8 cellular contexts compared by ENCODE assay signal in the genomic region with DNA sequence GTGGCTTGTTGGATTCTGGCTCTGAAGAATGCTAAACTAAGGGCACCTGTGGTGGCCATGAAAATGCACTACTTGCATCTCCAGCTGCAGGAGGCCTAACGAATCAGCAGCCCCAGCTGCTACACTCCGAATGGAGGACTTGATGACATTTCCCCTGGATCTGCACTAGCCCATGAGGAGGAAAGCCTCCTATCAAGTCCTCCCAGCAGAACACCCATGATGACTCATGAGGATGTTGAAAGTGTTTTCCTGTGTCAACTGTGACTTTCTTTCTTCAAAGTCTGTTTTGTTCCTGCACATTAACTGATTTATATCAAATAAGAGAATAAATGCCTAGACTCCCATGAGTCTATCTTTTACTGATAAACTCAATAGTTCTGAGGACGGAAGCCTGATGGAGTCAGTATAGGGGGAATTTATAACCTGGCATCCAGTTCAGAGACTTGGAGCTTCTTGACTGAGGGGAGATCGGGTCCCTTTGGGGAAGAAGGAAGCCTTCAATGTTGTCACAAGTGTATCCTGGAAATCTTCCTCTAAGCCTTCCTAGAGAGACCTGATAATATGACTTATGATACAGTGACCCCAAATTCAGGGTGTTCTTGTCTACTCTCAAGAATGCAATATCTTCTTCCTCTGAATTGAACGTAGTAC. TPM values are rescaled to one million over a fixed set of nuclear protein-coding genes. Genes with fewer than 3 reads are reported as not detected.
DNase-seq lines count a peak whose midpoint lies in the region; TF ChIP-seq lines count a peak whose summit lies in the region.
"Not testable (repeated sequence)": the region's sequence is repeated elsewhere in the genome, so short reads cannot be mapped to it uniquely, and the experiment has no call there.

No MANE protein-coding gene starts in this region.

- H3K4me3 Mint-ChIP-seq in HFFc6, result peak overlapping the region; percentile 69

- peaks cover 19% of the 10 kb centered on the region for H3K36me3 ChIP-seq in SK-N-MC (ENCODE audit: insufficient read depth, low read length)
- not testable (repeated sequence) for H3K36me3 ChIP-seq in adrenal gland (replicated peaks in 1 of 2); kidney epithelial cell (ENCODE audit: control insufficient read depth, insufficient read depth, low read length)

- H3K27ac Mint-ChIP-seq in HFFc6, result peak overlapping the region; percentile 90

- not testable (repeated sequence) for H3K27me3 Mint-ChIP-seq in HFFc6 (ENCODE audit: insufficient read depth)

- peak overlapping the region; percentile 80; the same call in 1 of the 2 replicates for H3K27ac ChIP-seq in SK-N-MC
- H3K27ac ChIP-seq in adrenal gland, result peak overlapping the region in 1 of 5 donors; percentile 40

- TF ChIP-seq CTCF in HFFc6 (IDR thresholded peaks at IDR 0.05); adrenal gland (IDR thresholded peaks at IDR 0.05); kidney epithelial cell (IDR thresholded peaks at IDR 0.05; ENCODE audit: insufficient read depth, low read length, poor library complexity, severe bottlenecking): not testable (repeated sequence)

- H3K4me3 ChIP-seq in SK-N-MC; adrenal gland; kidney epithelial cell (ENCODE audit: low read depth, low read length): not testable (repeated sequence)

- DNase-seq in CD1c-positive myeloid dendritic cell (ENCODE audit: extremely low spot score), result peak; percentile 36
- DNase-seq in HFFc6, result peak; percentile 66
- peak; percentile 92 for DNase-seq in MV-4-11 (lab: John Stamatoyannopoulos, UW)
- peak; percentile 52 for DNase-seq in SK-N-MC (ENCODE audit: low read depth, low spot score)
- DNase-seq in adrenal gland, result peak in 5 of 7 donors; percentile 34 to 57 (median 39)
- peak; percentile 89 to 90 for DNase-seq in erythroblast (lab: John Stamatoyannopoulos, UW)
- peak; percentile 63 for DNase-seq in kidney epithelial cell (ENCODE audit: low read depth)
- DNase-seq in smooth muscle cell of the brain vasculature (ENCODE audit: low read depth, low spot score), result peak; percentile 68

- not testable (repeated sequence) for H3K27me3 ChIP-seq in adrenal gland; kidney epithelial cell (ENCODE audit: control insufficient read depth, insufficient read depth, low read length)

- not testable (repeated sequence) for H3K9me3 ChIP-seq in SK-N-MC (ENCODE audit: low read depth, low read length); adrenal gland (replicated peaks in 1 of 3)

- H3K4me1 ChIP-seq in adrenal gland (replicated peaks in 1 of 2), result not testable (repeated sequence)

- WGBS in adrenal gland, 4 donors, result 52 to 77% (median 58%) methylated on average over 5 of the region's 5 CpGs

- H3K9me3 Mint-ChIP-seq in HFFc6, result not testable (repeated sequence)

- peaks cover 65% of the 10 kb centered on the region for H3K4me1 Mint-ChIP-seq in HFFc6 (ENCODE audit: low read depth)

- TF ChIP-seq POLR2A in adrenal gland (IDR thresholded peaks at IDR 0.05); erythroblast (IDR thresholded peaks at IDR 0.05; ENCODE audit: low read length): not testable (repeated sequence)

- intact Hi-C loops in adrenal gland (cut with DNase I), result not testable (repeated sequence)

- H3K36me3 Mint-ChIP-seq in HFFc6 (ENCODE audit: low read depth), result peaks cover 29% of the 10 kb centered on the region

- not testable (repeated sequence) for H3K9ac ChIP-seq in SK-N-MC (ENCODE audit: insufficient read length)

RNA-seq across cellular contexts. Expression of a gene that starts 14.2 kb away (rescaled TPM):
- 10 to 100 TPM; 14.0 to 20.7 (median 18.2) TPM for total RNA-seq in HFFc6 (2021; fragmentation: NEBNext Ultra II Directional; extraction: Animal tissue kit (Norgen Biotek cat#: 25700))
- total RNA-seq in adrenal gland (10 to 100 TPM; 10.2 to 18.0 (median 12.7) TPM), kidney epithelial cell (10.2 and 12.2 TPM in 2 replicates)
- polyA plus RNA-seq in adrenal gland, result 10 to 100 TPM in 1 of 3 donors, 1 to 10 TPM in 2; 1.3 to 15.3 (median 2.7) TPM

RNA-seq across cellular contexts. Expression of a gene that starts 55.1 kb away (rescaled TPM):
- total RNA-seq in HFFc6 (2021; fragmentation: NEBNext Ultra II Directional; extraction: Animal tissue kit (Norgen Biotek cat#: 25700)), result under 1 TPM in 2 of 6 experiments, not detected in 4; 0.19 to 0.21 TPM
- 100 to 1,000 TPM in 2 of 8 donors, 10 to 100 TPM in 6; 21.9 to 752 (median 62.9) TPM for total RNA-seq in adrenal gland
- 100 to 1,000 TPM in 2 of 3 donors, 10 to 100 TPM in 1; 74.7 to 338 (median 147) TPM for polyA plus RNA-seq in adrenal gland
- 5.1 and 7.3 TPM in 2 replicates for total RNA-seq in kidney epithelial cell

Comparison
In these comparisons a context has a peak if more than half of its experiments do, and no peak if none do; other contexts are left out.
1. DNase-seq: peak in every context shown above with its lines; median percentile 92 in MV-4-11; 90 in erythroblast; 68 in smooth muscle cell of the brain vasculature; 66 in HFFc6; 63 in kidney epithelial cell; 52 in SK-N-MC; 39 in adrenal gland; 36 in CD1c-positive myeloid dendritic cell.